ENCODE assay signal across 21 cellular contexts in genomic region chrX:148755111-148755510, GRCh38.
"Had no signal": no experiment of that assay in that cellular context is flagged by ENCODE, and none has a peak within 500 bp of the region (broad histone marks: within the 10 kb centered on the region; RNA-seq: fewer than 3 reads in every experiment).

No MANE protein-coding gene starts in this region.

- DNase-seq: activated CD4-positive, alpha-beta T cell treated with anti-CD3 and anti-CD28 coated beads, Interleukin-2, amount 10 ng/mL, durations not matched to agents 7 days and 5 days; activated CD8-positive, alpha-beta T cell treated with anti-CD3 and anti-CD28 coated beads, Interleukin-2, amount 10 ng/mL, durations not matched to agents 7 days and 5 days; activated naive CD4-positive, alpha-beta T cell treated with Interleukin-2 at 50 U/mL for 16 hours; activated naive CD8-positive, alpha-beta T cell treated with anti-CD3 and anti-CD28 coated beads, Interleukin-2, amount 50 U/mL, for 24 hours; activated T-cell treated with anti-CD3 and anti-CD28 coated beads, Interleukin-2, amount 50 U/mL, for 24 hours; anterior cingulate cortex; brain microvascular endothelial cell; erythroblast; hypothalamus; islet precursor cell; right lobe of liver; small intestine; stimulated activated CD4-positive, alpha-beta T cell treated with anti-CD3 and anti-CD28 coated beads, Interleukin-15, amount 100 ng/mL, for 24 hours; stimulated activated CD4-positive, alpha-beta T cell treated with anti-CD3 and anti-CD28 coated beads, Interleukin-2, amount 100 ng/mL, for 48 hours; trophoblast cell had no signal

- H3K36me3 ChIP-seq: brain microvascular endothelial cell, right lobe of liver, vagina had no signal

- ATAC-seq: activated CD4-positive, CD25-positive, alpha-beta regulatory T cell treated with anti-CD3 and anti-CD28 coated beads, Interleukin-2, amount 50 U/mL, for 24 hours; activated CD8-positive, alpha-beta T cell treated with anti-CD3 and anti-CD28 coated beads, Interleukin-2, amount 10 ng/mL, durations not matched to agents 7 days and 5 days; activated naive CD8-positive, alpha-beta T cell treated with anti-CD3 and anti-CD28 coated beads, Interleukin-2, amount 50 U/mL, for 24 hours; left lobe of liver; natural killer cell treated with Interleukin-12 subunit alpha and Interleukin-12 subunit beta and Interleukin-15 and Interleukin-18, amount 100 ng/mL, for 72 hours; right lobe of liver had no signal

- H3K4me1 ChIP-seq: parathyroid adenoma, right lobe of liver, vagina had no signal

- H3K27ac ChIP-seq: brain microvascular endothelial cell, coronary artery, parathyroid adenoma, right lobe of liver, vagina had no signal

- H3K27me3 ChIP-seq: brain microvascular endothelial cell, right lobe of liver, vagina had no signal

- H3K9me3 ChIP-seq: right lobe of liver, vagina had no signal

- H3K4me3 ChIP-seq: coronary artery, right lobe of liver, vagina had no signal
